1 cellular context compared by ENCODE assay signal in the genomic region with DNA sequence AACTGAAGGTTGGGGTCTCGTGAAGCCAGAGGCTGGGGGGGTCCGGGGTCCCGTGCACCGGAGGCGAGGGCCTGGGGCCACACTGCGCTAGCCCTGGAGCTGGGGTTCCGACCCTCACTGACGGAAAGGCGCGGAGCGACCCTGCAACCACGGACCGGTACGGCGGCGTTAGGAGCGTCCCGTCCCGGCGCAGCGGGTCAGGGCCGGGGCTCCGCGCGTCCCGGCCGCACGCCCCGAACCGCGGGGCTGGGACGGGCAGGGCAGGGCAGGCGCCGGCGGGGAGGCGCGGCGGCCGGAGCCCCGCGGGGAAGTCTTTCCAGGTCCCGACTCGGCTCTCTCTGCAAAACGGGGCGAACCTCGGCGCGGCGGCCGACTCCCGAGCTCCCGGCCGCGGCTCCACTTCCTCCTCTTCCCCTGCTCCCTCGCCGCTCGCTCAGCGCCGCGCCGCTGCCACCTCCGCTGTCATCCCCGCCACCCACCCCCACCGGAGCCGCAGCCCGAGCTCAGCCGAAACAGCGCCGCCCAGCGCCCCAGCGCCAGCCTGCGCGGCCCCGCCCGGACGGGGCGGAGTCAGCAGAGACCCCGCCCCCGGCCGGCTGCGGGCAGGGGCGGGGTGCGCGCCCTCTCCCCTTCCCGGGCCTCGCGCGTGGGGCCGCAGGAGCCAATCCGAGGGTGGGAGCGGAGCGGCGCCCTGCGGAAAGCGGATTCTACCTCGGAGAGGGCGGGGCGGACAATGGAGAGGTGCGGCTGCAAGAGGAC.
A peak's percentile ranks its signal among the peaks of the same experiment; 100 is the strongest.
TF ChIP-seq lines count a peak whose summit lies in the region.

A gene with protein sequence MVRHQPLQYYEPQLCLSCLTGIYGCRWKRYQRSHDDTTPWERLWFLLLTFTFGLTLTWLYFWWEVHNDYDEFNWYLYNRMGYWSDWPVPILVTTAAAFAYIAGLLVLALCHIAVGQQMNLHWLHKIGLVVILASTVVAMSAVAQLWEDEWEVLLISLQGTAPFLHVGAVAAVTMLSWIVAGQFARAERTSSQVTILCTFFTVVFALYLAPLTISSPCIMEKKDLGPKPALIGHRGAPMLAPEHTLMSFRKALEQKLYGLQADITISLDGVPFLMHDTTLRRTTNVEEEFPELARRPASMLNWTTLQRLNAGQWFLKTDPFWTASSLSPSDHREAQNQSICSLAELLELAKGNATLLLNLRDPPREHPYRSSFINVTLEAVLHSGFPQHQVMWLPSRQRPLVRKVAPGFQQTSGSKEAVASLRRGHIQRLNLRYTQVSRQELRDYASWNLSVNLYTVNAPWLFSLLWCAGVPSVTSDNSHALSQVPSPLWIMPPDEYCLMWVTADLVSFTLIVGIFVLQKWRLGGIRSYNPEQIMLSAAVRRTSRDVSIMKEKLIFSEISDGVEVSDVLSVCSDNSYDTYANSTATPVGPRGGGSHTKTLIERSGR (minus strand): TSS at position 509 of the 759 bp plus-strand sequence. CDS start 48,206 bp downstream, outside the sequence.

TF ChIP-seq in HepG2, 621 proteins besides CTCF, POLR2A, EP300 and RAD21 (continued from another document and continues in another):
- TF ChIP-seq, protein P1, sequence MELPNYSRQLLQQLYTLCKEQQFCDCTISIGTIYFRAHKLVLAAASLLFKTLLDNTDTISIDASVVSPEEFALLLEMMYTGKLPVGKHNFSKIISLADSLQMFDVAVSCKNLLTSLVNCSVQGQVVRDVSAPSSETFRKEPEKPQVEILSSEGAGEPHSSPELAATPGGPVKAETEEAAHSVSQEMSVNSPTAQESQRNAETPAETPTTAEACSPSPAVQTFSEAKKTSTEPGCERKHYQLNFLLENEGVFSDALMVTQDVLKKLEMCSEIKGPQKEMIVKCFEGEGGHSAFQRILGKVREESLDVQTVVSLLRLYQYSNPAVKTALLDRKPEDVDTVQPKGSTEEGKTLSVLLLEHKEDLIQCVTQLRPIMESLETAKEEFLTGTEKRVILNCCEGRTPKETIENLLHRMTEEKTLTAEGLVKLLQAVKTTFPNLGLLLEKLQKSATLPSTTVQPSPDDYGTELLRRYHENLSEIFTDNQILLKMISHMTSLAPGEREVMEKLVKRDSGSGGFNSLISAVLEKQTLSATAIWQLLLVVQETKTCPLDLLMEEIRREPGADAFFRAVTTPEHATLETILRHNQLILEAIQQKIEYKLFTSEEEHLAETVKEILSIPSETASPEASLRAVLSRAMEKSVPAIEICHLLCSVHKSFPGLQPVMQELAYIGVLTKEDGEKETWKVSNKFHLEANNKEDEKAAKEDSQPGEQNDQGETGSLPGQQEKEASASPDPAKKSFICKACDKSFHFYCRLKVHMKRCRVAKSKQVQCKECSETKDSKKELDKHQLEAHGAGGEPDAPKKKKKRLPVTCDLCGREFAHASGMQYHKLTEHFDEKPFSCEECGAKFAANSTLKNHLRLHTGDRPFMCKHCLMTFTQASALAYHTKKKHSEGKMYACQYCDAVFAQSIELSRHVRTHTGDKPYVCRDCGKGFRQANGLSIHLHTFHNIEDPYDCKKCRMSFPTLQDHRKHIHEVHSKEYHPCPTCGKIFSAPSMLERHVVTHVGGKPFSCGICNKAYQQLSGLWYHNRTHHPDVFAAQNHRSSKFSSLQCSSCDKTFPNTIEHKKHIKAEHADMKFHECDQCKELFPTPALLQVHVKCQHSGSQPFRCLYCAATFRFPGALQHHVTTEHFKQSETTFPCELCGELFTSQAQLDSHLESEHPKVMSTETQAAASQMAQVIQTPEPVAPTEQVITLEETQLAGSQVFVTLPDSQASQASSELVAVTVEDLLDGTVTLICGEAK (IDR thresholded peaks at IDR 0.05) = no peak
- TF ChIP-seq, protein P1 (CRISPR knock-in tag; IDR thresholded peaks at IDR 0.05) = no peak
- TF ChIP-seq, protein P2, sequence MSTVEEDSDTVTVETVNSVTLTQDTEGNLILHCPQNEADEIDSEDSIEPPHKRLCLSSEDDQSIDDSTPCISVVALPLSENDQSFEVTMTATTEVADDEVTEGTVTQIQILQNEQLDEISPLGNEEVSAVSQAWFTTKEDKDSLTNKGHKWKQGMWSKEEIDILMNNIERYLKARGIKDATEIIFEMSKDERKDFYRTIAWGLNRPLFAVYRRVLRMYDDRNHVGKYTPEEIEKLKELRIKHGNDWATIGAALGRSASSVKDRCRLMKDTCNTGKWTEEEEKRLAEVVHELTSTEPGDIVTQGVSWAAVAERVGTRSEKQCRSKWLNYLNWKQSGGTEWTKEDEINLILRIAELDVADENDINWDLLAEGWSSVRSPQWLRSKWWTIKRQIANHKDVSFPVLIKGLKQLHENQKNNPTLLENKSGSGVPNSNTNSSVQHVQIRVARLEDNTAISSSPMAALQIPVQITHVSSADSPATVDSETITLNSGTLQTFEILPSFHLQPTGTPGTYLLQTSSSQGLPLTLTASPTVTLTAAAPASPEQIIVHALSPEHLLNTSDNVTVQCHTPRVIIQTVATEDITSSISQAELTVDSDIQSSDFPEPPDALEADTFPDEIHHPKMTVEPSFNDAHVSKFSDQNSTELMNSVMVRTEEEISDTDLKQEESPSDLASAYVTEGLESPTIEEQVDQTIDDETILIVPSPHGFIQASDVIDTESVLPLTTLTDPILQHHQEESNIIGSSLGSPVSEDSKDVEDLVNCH (CRISPR knock-in tag; IDR thresholded peaks at IDR 0.05) = no peak
- TF ChIP-seq, protein P3, sequence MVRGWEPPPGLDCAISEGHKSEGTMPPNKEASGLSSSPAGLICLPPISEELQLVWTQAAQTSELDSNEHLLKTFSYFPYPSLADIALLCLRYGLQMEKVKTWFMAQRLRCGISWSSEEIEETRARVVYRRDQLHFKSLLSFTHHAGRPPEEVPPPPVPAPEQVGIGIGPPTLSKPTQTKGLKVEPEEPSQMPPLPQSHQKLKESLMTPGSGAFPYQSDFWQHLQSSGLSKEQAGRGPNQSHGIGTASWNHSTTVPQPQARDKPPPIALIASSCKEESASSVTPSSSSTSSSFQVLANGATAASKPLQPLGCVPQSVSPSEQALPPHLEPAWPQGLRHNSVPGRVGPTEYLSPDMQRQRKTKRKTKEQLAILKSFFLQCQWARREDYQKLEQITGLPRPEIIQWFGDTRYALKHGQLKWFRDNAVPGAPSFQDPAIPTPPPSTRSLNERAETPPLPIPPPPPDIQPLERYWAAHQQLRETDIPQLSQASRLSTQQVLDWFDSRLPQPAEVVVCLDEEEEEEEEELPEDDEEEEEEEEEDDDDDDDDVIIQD (CRISPR knock-in tag; IDR thresholded peaks at IDR 0.05; ENCODE audit: low read depth) = no peak
- TF ChIP-seq ZNF703 (CRISPR knock-in tag; IDR thresholded peaks at IDR 0.05; ENCODE audit: borderline replicate concordance) (no peak), KLF13 (CRISPR knock-in tag; IDR thresholded peaks at IDR 0.05) (no peak), ZNF841 (CRISPR knock-in tag; IDR thresholded peaks at IDR 0.05; ENCODE audit: borderline replicate concordance) (no peak), NFYC (CRISPR knock-in tag; IDR thresholded peaks at IDR 0.05) (peak; percentile 67), ZNF766 (CRISPR knock-in tag; IDR thresholded peaks at IDR 0.05; ENCODE audit: borderline replicate concordance) (no peak), GPN1 (CRISPR knock-in tag; IDR thresholded peaks at IDR 0.05; ENCODE audit: borderline replicate concordance) (no peak), NAIF1 (CRISPR knock-in tag; IDR thresholded peaks at IDR 0.05; ENCODE audit: borderline replicate concordance) (no peak), ASH2L (IDR thresholded peaks at IDR 0.05; ENCODE audit: insufficient read length, low read depth, low read length) (peak; percentile 60), ZNF432 (CRISPR knock-in tag; IDR thresholded peaks at IDR 0.05; ENCODE audit: borderline replicate concordance) (no peak), ZNF329 (CRISPR knock-in tag; IDR thresholded peaks at IDR 0.05; ENCODE audit: low read depth) (no peak), POLR2AphosphoS2 (IDR thresholded peaks at IDR 0.05; ENCODE audit: low read depth, low read length) (no peak), FOXA3 (CRISPR knock-in tag; IDR thresholded peaks at IDR 0.05) (no peak), SIN3B (IDR thresholded peaks at IDR 0.05; ENCODE audit: low read length) (no peak), ZBTB42 (CRISPR knock-in tag; IDR thresholded peaks at IDR 0.05) (no peak), ZNF468 (CRISPR knock-in tag; IDR thresholded peaks at IDR 0.05) (no peak), ZNF446 (CRISPR knock-in tag; IDR thresholded peaks at IDR 0.05) (0 out of 2 replicates have a peak, but pooled peaks have one; percentile 17), ZNF674 (CRISPR knock-in tag; IDR thresholded peaks at IDR 0.05; ENCODE audit: low read depth) (no peak), FOXK2 (IDR thresholded peaks at IDR 0.05) (no peak), KDM4B (CRISPR knock-in tag; IDR thresholded peaks at IDR 0.05) (no peak), PAWR (CRISPR knock-in tag; IDR thresholded peaks at IDR 0.05; ENCODE audit: borderline replicate concordance) (no peak), HNRNPH1 (optimal IDR thresholded peaks at IDR 0.05; ENCODE audit: low read depth, low read length) (no peak)
- TF ChIP-seq, protein P4, sequence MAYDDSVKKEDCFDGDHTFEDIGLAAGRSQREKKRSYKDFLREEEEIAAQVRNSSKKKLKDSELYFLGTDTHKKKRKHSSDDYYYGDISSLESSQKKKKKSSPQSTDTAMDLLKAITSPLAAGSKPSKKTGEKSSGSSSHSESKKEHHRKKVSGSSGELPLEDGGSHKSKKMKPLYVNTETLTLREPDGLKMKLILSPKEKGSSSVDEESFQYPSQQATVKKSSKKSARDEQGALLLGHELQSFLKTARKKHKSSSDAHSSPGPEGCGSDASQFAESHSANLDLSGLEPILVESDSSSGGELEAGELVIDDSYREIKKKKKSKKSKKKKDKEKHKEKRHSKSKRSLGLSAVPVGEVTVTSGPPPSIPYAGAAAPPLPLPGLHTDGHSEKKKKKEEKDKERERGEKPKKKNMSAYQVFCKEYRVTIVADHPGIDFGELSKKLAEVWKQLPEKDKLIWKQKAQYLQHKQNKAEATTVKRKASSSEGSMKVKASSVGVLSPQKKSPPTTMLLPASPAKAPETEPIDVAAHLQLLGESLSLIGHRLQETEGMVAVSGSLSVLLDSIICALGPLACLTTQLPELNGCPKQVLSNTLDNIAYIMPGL (CRISPR knock-in tag; IDR thresholded peaks at IDR 0.05; ENCODE audit: borderline replicate concordance in 1 of 2, low read depth in 1 of 2) = peak in 1 of 2 experiments; percentile 31; a peak in 1 of 4 replicates
- TF ChIP-seq, protein P5, sequence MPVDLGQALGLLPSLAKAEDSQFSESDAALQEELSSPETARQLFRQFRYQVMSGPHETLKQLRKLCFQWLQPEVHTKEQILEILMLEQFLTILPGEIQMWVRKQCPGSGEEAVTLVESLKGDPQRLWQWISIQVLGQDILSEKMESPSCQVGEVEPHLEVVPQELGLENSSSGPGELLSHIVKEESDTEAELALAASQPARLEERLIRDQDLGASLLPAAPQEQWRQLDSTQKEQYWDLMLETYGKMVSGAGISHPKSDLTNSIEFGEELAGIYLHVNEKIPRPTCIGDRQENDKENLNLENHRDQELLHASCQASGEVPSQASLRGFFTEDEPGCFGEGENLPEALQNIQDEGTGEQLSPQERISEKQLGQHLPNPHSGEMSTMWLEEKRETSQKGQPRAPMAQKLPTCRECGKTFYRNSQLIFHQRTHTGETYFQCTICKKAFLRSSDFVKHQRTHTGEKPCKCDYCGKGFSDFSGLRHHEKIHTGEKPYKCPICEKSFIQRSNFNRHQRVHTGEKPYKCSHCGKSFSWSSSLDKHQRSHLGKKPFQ (CRISPR knock-in tag; IDR thresholded peaks at IDR 0.05; ENCODE audit: insufficient replicate concordance) = no peak
- TF ChIP-seq, protein P6, sequence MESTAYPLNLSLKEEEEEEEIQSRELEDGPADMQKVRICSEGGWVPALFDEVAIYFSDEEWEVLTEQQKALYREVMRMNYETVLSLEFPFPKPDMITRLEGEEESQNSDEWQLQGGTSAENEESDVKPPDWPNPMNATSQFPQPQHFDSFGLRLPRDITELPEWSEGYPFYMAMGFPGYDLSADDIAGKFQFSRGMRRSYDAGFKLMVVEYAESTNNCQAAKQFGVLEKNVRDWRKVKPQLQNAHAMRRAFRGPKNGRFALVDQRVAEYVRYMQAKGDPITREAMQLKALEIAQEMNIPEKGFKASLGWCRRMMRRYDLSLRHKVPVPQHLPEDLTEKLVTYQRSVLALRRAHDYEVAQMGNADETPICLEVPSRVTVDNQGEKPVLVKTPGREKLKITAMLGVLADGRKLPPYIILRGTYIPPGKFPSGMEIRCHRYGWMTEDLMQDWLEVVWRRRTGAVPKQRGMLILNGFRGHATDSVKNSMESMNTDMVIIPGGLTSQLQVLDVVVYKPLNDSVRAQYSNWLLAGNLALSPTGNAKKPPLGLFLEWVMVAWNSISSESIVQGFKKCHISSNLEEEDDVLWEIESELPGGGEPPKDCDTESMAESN (CRISPR knock-in tag; conservative IDR thresholded peaks at IDR 0.05) = no peak
- TF ChIP-seq, protein P7, sequence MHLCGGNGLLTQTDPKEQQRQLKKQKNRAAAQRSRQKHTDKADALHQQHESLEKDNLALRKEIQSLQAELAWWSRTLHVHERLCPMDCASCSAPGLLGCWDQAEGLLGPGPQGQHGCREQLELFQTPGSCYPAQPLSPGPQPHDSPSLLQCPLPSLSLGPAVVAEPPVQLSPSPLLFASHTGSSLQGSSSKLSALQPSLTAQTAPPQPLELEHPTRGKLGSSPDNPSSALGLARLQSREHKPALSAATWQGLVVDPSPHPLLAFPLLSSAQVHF (CRISPR knock-in tag; IDR thresholded peaks at IDR 0.05) = 0 out of 2 replicates have a peak, but pooled peaks have one; percentile 12
- TF ChIP-seq, protein P8, sequence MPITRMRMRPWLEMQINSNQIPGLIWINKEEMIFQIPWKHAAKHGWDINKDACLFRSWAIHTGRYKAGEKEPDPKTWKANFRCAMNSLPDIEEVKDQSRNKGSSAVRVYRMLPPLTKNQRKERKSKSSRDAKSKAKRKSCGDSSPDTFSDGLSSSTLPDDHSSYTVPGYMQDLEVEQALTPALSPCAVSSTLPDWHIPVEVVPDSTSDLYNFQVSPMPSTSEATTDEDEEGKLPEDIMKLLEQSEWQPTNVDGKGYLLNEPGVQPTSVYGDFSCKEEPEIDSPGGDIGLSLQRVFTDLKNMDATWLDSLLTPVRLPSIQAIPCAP (CRISPR knock-in tag; IDR thresholded peaks at IDR 0.05; ENCODE audit: low read depth) = no peak
